ENCODE assay signal across 1 cellular context in the genomic region with DNA sequence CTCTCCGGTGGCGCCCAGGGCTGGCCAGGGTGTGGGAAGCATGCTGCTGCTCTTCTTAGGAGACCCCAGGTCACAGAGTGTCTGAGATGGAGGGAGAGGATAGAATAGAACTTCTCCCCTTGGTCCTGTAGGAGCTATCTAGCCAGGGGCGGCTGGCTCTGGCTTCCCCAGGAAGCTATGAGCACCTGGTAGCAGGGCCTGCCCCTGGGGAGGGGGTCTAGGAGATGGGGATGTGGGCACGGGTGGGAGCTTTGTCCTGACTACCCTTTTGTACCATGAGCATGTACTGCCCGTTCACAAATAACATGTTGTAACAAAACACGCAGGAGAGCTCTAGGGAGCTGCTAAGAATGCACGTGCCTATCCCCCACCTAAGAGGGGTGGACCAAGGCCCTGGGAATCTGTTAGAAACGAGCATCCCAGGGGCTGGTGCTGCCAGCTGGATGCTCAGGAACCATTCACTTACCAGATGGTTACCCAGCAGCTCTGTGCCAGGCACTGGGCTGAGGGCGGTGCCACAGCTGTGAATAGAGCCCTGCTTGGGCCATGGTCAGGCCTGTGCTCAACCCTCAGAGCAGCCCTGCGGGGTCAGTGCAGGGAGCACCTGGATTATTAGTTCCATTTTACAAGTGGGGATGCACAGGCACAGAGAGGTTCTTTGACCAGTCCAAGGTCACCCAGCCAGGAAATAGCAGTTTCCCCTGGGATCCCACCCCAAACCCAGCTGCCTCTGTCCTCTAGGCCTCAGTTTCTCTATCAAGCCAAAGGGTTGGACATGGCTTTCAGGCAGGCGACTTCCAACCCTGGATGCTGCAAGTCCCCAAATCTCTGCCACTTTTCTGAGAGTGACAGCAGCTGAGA.
TF ChIP-seq lines count a peak whose summit lies in the region.

No MANE protein-coding gene starts in this region.

TF ChIP-seq in IMR-90, 13 proteins besides CTCF, POLR2A, EP300 and RAD21:
- TF ChIP-seq CEBPB (IDR thresholded peaks at IDR 0.05; ENCODE audit: low read depth, low read length) (no peak), ELK1 (IDR thresholded peaks at IDR 0.05; ENCODE audit: borderline replicate concordance, low read depth, low read length) (no peak), SMC3 (IDR thresholded peaks at IDR 0.05; ENCODE audit: low read depth, low read length) (no peak), FOS (IDR thresholded peaks at IDR 0.05; ENCODE audit: low read depth, low read length) (no peak), MAFK (IDR thresholded peaks at IDR 0.05; ENCODE audit: low read depth, low read length) (no peak), CHD1 (IDR thresholded peaks at IDR 0.05; ENCODE audit: low read depth, low read length) (no peak), NFE2L2 (IDR thresholded peaks at IDR 0.05; ENCODE audit: low read depth, low read length) (no peak), BHLHE40 (IDR thresholded peaks at IDR 0.05; ENCODE audit: low read depth, low read length) (no peak), RCOR1 (IDR thresholded peaks at IDR 0.05; ENCODE audit: insufficient replicate concordance, low read length) (no peak), MXI1 (IDR thresholded peaks at IDR 0.05; ENCODE audit: borderline replicate concordance, low read depth, low read length) (no peak), RFX5 (IDR thresholded peaks at IDR 0.05; ENCODE audit: low read depth, low read length) (no peak), MAZ (IDR thresholded peaks at IDR 0.05; ENCODE audit: borderline replicate concordance, low read depth, low read length) (no peak)
- TF ChIP-seq, protein P1, sequence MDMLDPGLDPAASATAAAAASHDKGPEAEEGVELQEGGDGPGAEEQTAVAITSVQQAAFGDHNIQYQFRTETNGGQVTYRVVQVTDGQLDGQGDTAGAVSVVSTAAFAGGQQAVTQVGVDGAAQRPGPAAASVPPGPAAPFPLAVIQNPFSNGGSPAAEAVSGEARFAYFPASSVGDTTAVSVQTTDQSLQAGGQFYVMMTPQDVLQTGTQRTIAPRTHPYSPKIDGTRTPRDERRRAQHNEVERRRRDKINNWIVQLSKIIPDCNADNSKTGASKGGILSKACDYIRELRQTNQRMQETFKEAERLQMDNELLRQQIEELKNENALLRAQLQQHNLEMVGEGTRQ (IDR thresholded peaks at IDR 0.05; ENCODE audit: low read depth, low read length) = no peak
